ENCODE assay signal across 1 cellular context in genomic region chr20:64080013-64080812, GRCh38.
TF ChIP-seq lines count a peak whose summit lies in the region.

OPRL1 (plus strand) TSS chr20:64080082; CDS start chr20:64092721, 12,639 bp downstream.

TF ChIP-seq in HepG2, 621 proteins besides CTCF, POLR2A, EP300 and RAD21 (continued from another document and continues in another):
- no peak for TF ChIP-seq ZNF503 (CRISPR knock-in tag; IDR thresholded peaks at IDR 0.05)
- TF ChIP-seq ZKSCAN1 (IDR thresholded peaks at IDR 0.05; ENCODE audit: low read length) = no peak
- no peak for TF ChIP-seq TFDP1 (CRISPR knock-in tag; IDR thresholded peaks at IDR 0.05; ENCODE audit: borderline replicate concordance)
- TF ChIP-seq NCOA5 (CRISPR knock-in tag; IDR thresholded peaks at IDR 0.05) = no peak
- TF ChIP-seq MTF1 (CRISPR knock-in tag; IDR thresholded peaks at IDR 0.05) = no peak
- TF ChIP-seq MAF1 (CRISPR knock-in tag; IDR thresholded peaks at IDR 0.05; ENCODE audit: borderline replicate concordance) = no peak
- no peak for TF ChIP-seq ZNF850 (CRISPR knock-in tag; conservative IDR thresholded peaks at IDR 0.05)
- no peak for TF ChIP-seq NFE2L2 (IDR thresholded peaks at IDR 0.05; ENCODE audit: low read length)
- TF ChIP-seq GTF3A (CRISPR knock-in tag; conservative IDR thresholded peaks at IDR 0.05) = no peak
- 0 out of 2 replicates have a peak, but pooled peaks have one; percentile 44 for TF ChIP-seq ZNF552 (CRISPR knock-in tag; IDR thresholded peaks at IDR 0.05; ENCODE audit: borderline replicate concordance)
- TF ChIP-seq ZNF687 (CRISPR knock-in tag; IDR thresholded peaks at IDR 0.05) = peak; percentile 64
- TF ChIP-seq HCFC1 (IDR thresholded peaks at IDR 0.05; ENCODE audit: low read depth, low read length) = no peak
- TF ChIP-seq ZKSCAN8 (CRISPR knock-in tag; IDR thresholded peaks at IDR 0.05; ENCODE audit: borderline replicate concordance) = no peak
- TF ChIP-seq RARA (CRISPR knock-in tag; IDR thresholded peaks at IDR 0.05) = no peak
- TF ChIP-seq ZNF710 (CRISPR knock-in tag; IDR thresholded peaks at IDR 0.05; ENCODE audit: borderline replicate concordance) = peak; percentile 63; the same call in 1 of the 2 replicates
- no peak for TF ChIP-seq ZNF747 (CRISPR knock-in tag; IDR thresholded peaks at IDR 0.05; ENCODE audit: borderline replicate concordance)
- TF ChIP-seq MYNN (CRISPR knock-in tag; IDR thresholded peaks at IDR 0.05; ENCODE audit: low read depth) = 0 out of 2 replicates have a peak, but pooled peaks have one; percentile 61
- TF ChIP-seq ZNF30 (CRISPR knock-in tag; IDR thresholded peaks at IDR 0.05) = no peak
- no peak for TF ChIP-seq ZNF207 (IDR thresholded peaks at IDR 0.05; ENCODE audit: borderline replicate concordance)
- TF ChIP-seq ATAD3A (CRISPR knock-in tag; IDR thresholded peaks at IDR 0.05) = no peak
- 0 out of 2 replicates have a peak, but pooled peaks have one; percentile 13 for TF ChIP-seq MTF2 (CRISPR knock-in tag; IDR thresholded peaks at IDR 0.05; ENCODE audit: borderline replicate concordance)
- TF ChIP-seq RFX5 (IDR thresholded peaks at IDR 0.05; ENCODE audit: low read depth, low read length) = no peak
- TF ChIP-seq PREB (CRISPR knock-in tag; IDR thresholded peaks at IDR 0.05) = no peak
- TF ChIP-seq SP4 (CRISPR knock-in tag; IDR thresholded peaks at IDR 0.05) = no peak
- TF ChIP-seq ZNF33B (CRISPR knock-in tag; IDR thresholded peaks at IDR 0.05) = no peak
- no peak for TF ChIP-seq ZNF780A (CRISPR knock-in tag; IDR thresholded peaks at IDR 0.05)
- no peak for TF ChIP-seq GFI1 (CRISPR knock-in tag; IDR thresholded peaks at IDR 0.05; ENCODE audit: borderline replicate concordance)
- TF ChIP-seq BHLHE40 (IDR thresholded peaks at IDR 0.05; ENCODE audit: low read length) = no peak; the same call in 1 of the 2 replicates
- no peak for TF ChIP-seq MIER2 (CRISPR knock-in tag; IDR thresholded peaks at IDR 0.05)
- no peak for TF ChIP-seq ATF3 (CRISPR knock-in tag; IDR thresholded peaks at IDR 0.05)
- no peak for TF ChIP-seq ZNF746 (CRISPR knock-in tag; IDR thresholded peaks at IDR 0.05)
- TF ChIP-seq ZSCAN31 (CRISPR knock-in tag; IDR thresholded peaks at IDR 0.05; ENCODE audit: low read depth) = no peak
- no peak for TF ChIP-seq ZNF574 (CRISPR knock-in tag; IDR thresholded peaks at IDR 0.05)
- TF ChIP-seq ZNF362 (CRISPR knock-in tag; IDR thresholded peaks at IDR 0.05; ENCODE audit: borderline replicate concordance) = 0 out of 2 replicates have a peak, but pooled peaks have one; percentile 33
- no peak for TF ChIP-seq PRPF4 (IDR thresholded peaks at IDR 0.05; ENCODE audit: low read depth, low read length, poor library complexity, severe bottlenecking)
- TF ChIP-seq ZNF224 (CRISPR knock-in tag; IDR thresholded peaks at IDR 0.05) = no peak
- no peak for TF ChIP-seq MATR3 (CRISPR knock-in tag; IDR thresholded peaks at IDR 0.05)
- TF ChIP-seq ZBTB38 (CRISPR knock-in tag; IDR thresholded peaks at IDR 0.05) = peak; percentile 22; the same call in 1 of the 2 replicates
- TF ChIP-seq MTA3 (CRISPR knock-in tag; IDR thresholded peaks at IDR 0.05) = no peak
- no peak for TF ChIP-seq SRF (IDR thresholded peaks at IDR 0.05; ENCODE audit: low read depth, low read length)
- TF ChIP-seq ARNT2 (CRISPR knock-in tag; IDR thresholded peaks at IDR 0.05; ENCODE audit: low read depth) = no peak
- TF ChIP-seq PATZ1 (CRISPR knock-in tag; IDR thresholded peaks at IDR 0.05) = no peak
- no peak for TF ChIP-seq ZNF326 (CRISPR knock-in tag; IDR thresholded peaks at IDR 0.05; ENCODE audit: borderline replicate concordance)
- no peak; the same call in 1 of the 2 replicates for TF ChIP-seq BCL3 (CRISPR knock-in tag; IDR thresholded peaks at IDR 0.05)
- TF ChIP-seq ZNF577 (CRISPR knock-in tag; IDR thresholded peaks at IDR 0.05; ENCODE audit: borderline replicate concordance, low read depth) = no peak
- TF ChIP-seq ZNF784 (CRISPR knock-in tag; IDR thresholded peaks at IDR 0.05; ENCODE audit: borderline replicate concordance) = peak; percentile 44; the same call in 1 of the 2 replicates
- TF ChIP-seq HNRNPL (IDR thresholded peaks at IDR 0.05; ENCODE audit: low read depth, low read length) = no peak
- no peak for TF ChIP-seq TCF7 (IDR thresholded peaks at IDR 0.05; ENCODE audit: low read depth)
